ENCODE assay signal across 25 cellular contexts in the genomic region with DNA sequence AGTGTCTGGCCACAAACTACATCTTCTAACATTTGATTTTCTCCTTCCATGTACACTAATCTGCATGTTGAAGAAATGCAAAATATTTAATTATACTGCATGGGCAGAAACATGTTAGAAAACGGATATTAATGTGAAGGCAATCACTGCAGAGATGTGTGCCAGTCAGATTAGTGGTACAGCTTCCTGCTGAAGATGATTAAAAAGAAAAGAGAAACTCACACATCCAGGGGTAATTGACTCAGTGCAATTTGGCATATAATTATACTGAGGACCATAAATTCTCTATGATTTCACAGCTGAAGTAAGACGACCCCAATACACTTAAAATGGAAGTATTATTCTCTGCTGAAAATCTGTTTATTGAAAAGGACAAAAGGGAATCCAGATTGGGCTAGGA.
"Had no signal": no experiment of that assay in that cellular context is flagged by ENCODE, and none has a peak within 500 bp of the region (broad histone marks: within the 10 kb centered on the region; RNA-seq: fewer than 3 reads in every experiment).

No MANE protein-coding gene starts in this region.

- H3K27ac Mint-ChIP-seq: naive B cell; natural killer cell; stimulated activated naive B cell treated with anti-CD40 and anti-IgM and Interleukin-4, amounts not matched to agents 10 μg/mL and 1 μg/mL and 100 μg/mL, for 72 hours; stimulated activated naive CD8-positive, alpha-beta T cell treated with anti-CD3 and anti-CD28 coated beads, Interleukin-15, Interleukin-2, amounts not matched to agents 100 ng/mL and 50 ng/mL, for 24 hours; type B pancreatic cell had no signal

- H3K27ac ChIP-seq: left ventricle myocardium inferior, pancreas, prostate gland, skin epidermis, tibial nerve, vagina had no signal

- DNase-seq: islet precursor cell; left ventricle myocardium inferior; mesendoderm; naive B cell; natural killer cell; nucleus accumbens; pancreas; posterior cingulate gyrus; retina; right cardiac atrium; stimulated activated CD4-positive, alpha-beta T cell treated with anti-CD3 and anti-CD28 coated beads, Interleukin-12 subunit alpha, Interleukin-12 subunit beta, amount 100 ng/mL, for 4 hours; stimulated activated CD4-positive, alpha-beta T cell treated with anti-CD3 and anti-CD28 coated beads, Interleukin-15, amount 100 ng/mL, for 24 hours; stimulated activated CD4-positive, alpha-beta T cell treated with anti-CD3 and anti-CD28 coated beads, Interleukin-2, amount 100 ng/mL, for 24 hours; stimulated activated CD4-positive, alpha-beta T cell treated with anti-CD3 and anti-CD28 coated beads, Interleukin-4, amount 100 ng/mL, for 1 hour; stimulated activated naive B cell treated with anti-CD40 and anti-IgM and Interleukin-4, amounts not matched to agents 10 μg/mL and 1 μg/mL and 100 μg/mL, for 72 hours; substantia nigra had no signal

- H3K4me3 ChIP-seq: left ventricle myocardium inferior, lung, pancreas, prostate gland, skin epidermis, tibial nerve, vagina had no signal

- H3K36me3 Mint-ChIP-seq: naive B cell; natural killer cell; stimulated activated naive B cell treated with anti-CD40 and anti-IgM and Interleukin-4, amounts not matched to agents 10 μg/mL and 1 μg/mL and 100 μg/mL, for 72 hours; type B pancreatic cell had no signal

- H3K4me1 ChIP-seq: pancreas, prostate gland, vagina had no signal

- H3K36me3 ChIP-seq: left ventricle myocardium inferior, pancreas, prostate gland, tibial nerve, vagina had no signal

- H3K9me3 ChIP-seq: pancreas, prostate gland, tibial nerve, vagina had no signal

- H3K4me3 Mint-ChIP-seq: mesothelial cell of epicardium; naive B cell; natural killer cell; neural crest cell; stimulated activated naive B cell treated with anti-CD40 and anti-IgM and Interleukin-4, amounts not matched to agents 10 μg/mL and 1 μg/mL and 100 μg/mL, for 72 hours; stimulated activated naive CD8-positive, alpha-beta T cell treated with anti-CD3 and anti-CD28 coated beads, Interleukin-15, Interleukin-2, amounts not matched to agents 100 ng/mL and 50 ng/mL, for 24 hours; type B pancreatic cell had no signal

- ATAC-seq: pancreas; right cardiac atrium; stimulated activated naive B cell treated with anti-CD40 and anti-IgM and Interleukin-4, amounts not matched to agents 10 μg/mL and 1 μg/mL and 100 μg/mL, for 72 hours had no signal

- H3K4me1 Mint-ChIP-seq: naive B cell; natural killer cell; stimulated activated naive B cell treated with anti-CD40 and anti-IgM and Interleukin-4, amounts not matched to agents 10 μg/mL and 1 μg/mL and 100 μg/mL, for 72 hours had no signal

- H3K27me3 ChIP-seq: pancreas, tibial nerve, vagina had no signal

- H3K9me3 Mint-ChIP-seq: stimulated activated naive CD8-positive, alpha-beta T cell treated with anti-CD3 and anti-CD28 coated beads, Interleukin-15, Interleukin-2, amounts not matched to agents 100 ng/mL and 50 ng/mL, for 24 hours had no signal
